Comparison of ENCODE assay signal across 8 cellular contexts in genomic region chr1:42956739-42957138, GRCh38. TPM values are rescaled to one million over a fixed set of nuclear protein-coding genes. Genes with fewer than 3 reads are reported as not detected.
DNase-seq lines count a peak whose midpoint lies in the region; ATAC-seq and TF ChIP-seq lines count a peak whose summit lies in the region.

No MANE protein-coding gene starts in this region.

- H3K4me3 ChIP-seq in GM12865 (ENCODE audit: low read depth, low read length) (peak overlapping the region; percentile 92), SJCRH30 (peak overlapping the region; percentile 95), psoas muscle (peak overlapping the region; percentile 78)

- H3K36me3 ChIP-seq in SJCRH30 (peaks cover 2% of the 10 kb centered on the region; the same call in 1 of the 2 replicates), psoas muscle (ENCODE audit: insufficient read depth in 1 of 2, low read depth in 1 of 2) (no peaks in the 10 kb centered on the region)

- WGBS in psoas muscle, 3 donors = 92 to 94% (median 93%) methylated on average over 3 of the region's 3 CpGs

- TF ChIP-seq CTCF in GM12865 (IDR thresholded peaks at IDR 0.05; ENCODE audit: insufficient read depth, low read depth, low read length, missing control alignments) (no peak), psoas muscle (IDR thresholded peaks at IDR 0.05) (no peak)

- intact Hi-C loops in psoas muscle (cut with DNase I) = no loop called here

- H3K4me1 ChIP-seq in SJCRH30 (peaks cover 33% of the 10 kb centered on the region), psoas muscle (peaks cover 7% of the 10 kb centered on the region)

- no peak for ATAC-seq in psoas muscle
- ATAC-seq in GM18520 (IDR thresholded peaks at IDR 0.05; ENCODE audit: unreplicated experiment) = no peak

- H3K27ac ChIP-seq in SJCRH30 = peak overlapping the region; percentile 56
- peak overlapping the region; percentile 98 for H3K27ac ChIP-seq in epithelial cell of prostate
- no peak overlapping the region for H3K27ac ChIP-seq in psoas muscle

- H3K27me3 ChIP-seq in SJCRH30 = no peaks in the 10 kb centered on the region
- H3K27me3 ChIP-seq in psoas muscle (ENCODE audit: insufficient read depth in 3 of 3, low read length in 2 of 3) = peaks cover 2 to 32% (median 6%) of the 10 kb centered on the region in 3 donors

- H3K9me3 ChIP-seq in SJCRH30 (replicated peaks) (no peaks in the 10 kb centered on the region), psoas muscle (no peaks in the 10 kb centered on the region)

- DNase-seq in GM12865 (ENCODE audit: low read depth) (no peak), SJCRH30 (no peak), epithelial cell of prostate (ENCODE audit: low read depth, low spot score) (no peak), psoas muscle (no peak), DMS53 treated with DMSO at 0.1 percent for 48 hours (lab: John Stamatoyannopoulos, UW; ENCODE audit: unreplicated experiment) (no peak), GM19238 (ENCODE audit: insufficient read length, low spot score) (no peak)
- no peak for DNase-seq in activated CD4-positive, CD25-positive, alpha-beta regulatory T cell treated with anti-CD3 and anti-CD28 coated beads, Interleukin-2, amount 50 U/mL, for 72 hours

RNA-seq across cellular contexts. Expression of gene SLC2A1, which starts 1.9 kb away (rescaled TPM):
- 64.8 and 73.2 TPM in 2 replicates for total RNA-seq in SJCRH30 (2014; rRNA removed; shearing (Covaris generic))
- 1 to 10 TPM; 1.1 to 3.8 (median 2.0) TPM for total RNA-seq in psoas muscle
- polyA plus RNA-seq in psoas muscle = 1 to 10 TPM; 1.2 to 3.3 (median 2.5) TPM

Comparison
In these comparisons a context has a peak if more than half of its experiments do, and no peak if none do; other contexts are left out.
1. RNA of gene SLC2A1, which starts 1.9 kb away (total RNA-seq): 64.8 to 73.2 TPM in SJCRH30; 1.1 to 3.8 TPM in psoas muscle; every median in the first group is over 10 times any median in the second.
2. Peak in every context shown above with its lines, with median percentiles within 50 percentile points of each other: H3K4me3 ChIP-seq.